Comparison of ENCODE assay signal across 20 cellular contexts in the genomic region with DNA sequence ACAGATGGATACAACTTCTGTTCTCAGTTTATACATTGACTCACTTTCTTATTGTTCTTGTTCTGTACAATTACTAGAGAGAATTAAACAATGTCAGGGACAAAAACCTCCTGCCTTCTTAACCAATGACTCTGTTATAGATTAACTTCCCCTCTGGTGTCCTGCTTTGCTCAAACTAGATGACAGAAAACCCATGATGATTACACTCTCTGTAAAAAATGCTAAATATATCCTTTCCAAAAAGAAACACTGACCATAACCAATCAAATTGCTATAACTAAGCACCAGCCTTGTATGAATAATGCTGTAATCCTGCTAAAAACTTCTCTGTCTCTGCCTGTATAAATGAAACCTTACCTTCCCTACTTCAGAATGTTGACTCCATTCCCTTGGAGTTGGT. TPM values are rescaled to one million over a fixed set of nuclear protein-coding genes. Genes with fewer than 3 reads are reported as not detected.
"Had no signal": no experiment of that assay in that cellular context is flagged by ENCODE, and none has a peak within 500 bp of the region (broad histone marks: within the 10 kb centered on the region; RNA-seq: fewer than 3 reads in every experiment).

No MANE protein-coding gene starts in this region.

- H3K36me3 Mint-ChIP-seq: mesothelial cell of epicardium had no signal

- H3K27me3 ChIP-seq: uterus had no signal

- H3K4me3 Mint-ChIP-seq: activated CD8-positive, alpha-beta T cell treated with anti-CD3 and anti-CD28 coated beads, Interleukin-2, amount 10 ng/mL, durations not matched to agents 7 days and 5 days; dendritic cell treated with granulocyte-macrophage colony-stimulating factor and Interleukin-4, amounts not matched to agents 40 ng/mL and 50 ng/mL, for 4 days; mesothelial cell of epicardium; neural crest cell; stimulated activated naive CD8-positive, alpha-beta T cell treated with anti-CD3 and anti-CD28 coated beads, Interleukin-15, amount 100 ng/mL, for 72 hours; T-helper 1 cell treated with Interleukin-12 subunit alpha and Interleukin-12 subunit beta and Interleukin-4 antibody, amounts not matched to agents 30 μg/mL and 1 μg/mL, for 36 hours had no signal

- H3K4me3 ChIP-seq: heart right ventricle, thoracic aorta, uterus had no signal

- H3K27me3 Mint-ChIP-seq: dendritic cell treated with granulocyte-macrophage colony-stimulating factor and Interleukin-4, amounts not matched to agents 40 ng/mL and 50 ng/mL, for 4 days; stimulated activated naive CD8-positive, alpha-beta T cell treated with anti-CD3 and anti-CD28 coated beads, Interleukin-15, amount 100 ng/mL, for 72 hours had no signal

- ATAC-seq: activated CD8-positive, alpha-beta T cell treated with anti-CD3 and anti-CD28 coated beads, Interleukin-2, amount 10 ng/mL, durations not matched to agents 7 days and 5 days; heart right ventricle; left ventricle myocardium superior; stimulated activated naive CD8-positive, alpha-beta T cell treated with anti-CD3 and anti-CD28 coated beads, Interleukin-15, amount 100 ng/mL, for 72 hours had no signal

- H3K4me1 ChIP-seq: parathyroid adenoma, uterus had no signal

- H3K9me3 ChIP-seq: heart right ventricle, thoracic aorta, uterus had no signal

- DNase-seq: activated CD4-positive, alpha-beta T cell treated with anti-CD3 and anti-CD28 coated beads for 48 hours; activated CD8-positive, alpha-beta memory T cell treated with anti-CD3 and anti-CD28 coated beads, Interleukin-2, amount 50 U/mL, for 48 hours; activated CD8-positive, alpha-beta T cell treated with anti-CD3 and anti-CD28 coated beads, Interleukin-2, amount 10 ng/mL, durations not matched to agents 7 days and 5 days; activated naive CD4-positive, alpha-beta T cell; central memory CD4-positive, alpha-beta T cell; heart right ventricle; islet precursor cell; left ventricle myocardium superior; retina; stimulated activated CD4-positive, alpha-beta T cell treated with anti-CD3 and anti-CD28 coated beads, Interleukin-4, amount 100 ng/mL, for 4 hours; stimulated activated naive CD8-positive, alpha-beta T cell treated with anti-CD3 and anti-CD28 coated beads, Interleukin-15, amount 100 ng/mL, for 72 hours; uterus had no signal

- H3K27ac ChIP-seq: heart right ventricle, parathyroid adenoma, thoracic aorta, uterus had no signal

- H3K36me3 ChIP-seq: heart right ventricle, thoracic aorta, uterus had no signal

- H3K27ac Mint-ChIP-seq: activated CD8-positive, alpha-beta T cell treated with anti-CD3 and anti-CD28 coated beads, Interleukin-2, amount 10 ng/mL, durations not matched to agents 7 days and 5 days; dendritic cell treated with granulocyte-macrophage colony-stimulating factor and Interleukin-4, amounts not matched to agents 40 ng/mL and 50 ng/mL, for 4 days; mesothelial cell of epicardium; stimulated activated naive CD8-positive, alpha-beta T cell treated with anti-CD3 and anti-CD28 coated beads, Interleukin-15, amount 100 ng/mL, for 72 hours; T-helper 1 cell treated with Interleukin-12 subunit alpha and Interleukin-12 subunit beta and Interleukin-4 antibody, amounts not matched to agents 30 μg/mL and 1 μg/mL, for 36 hours had no signal

- H3K4me1 Mint-ChIP-seq: mesothelial cell of epicardium; neural crest cell; stimulated activated naive CD8-positive, alpha-beta T cell treated with anti-CD3 and anti-CD28 coated beads, Interleukin-15, amount 100 ng/mL, for 72 hours had no signal

- H3K9me3 Mint-ChIP-seq: dendritic cell treated with granulocyte-macrophage colony-stimulating factor and Interleukin-4, amounts not matched to agents 40 ng/mL and 50 ng/mL, for 4 days; mesothelial cell of epicardium; neural crest cell; stimulated activated naive CD8-positive, alpha-beta T cell treated with anti-CD3 and anti-CD28 coated beads, Interleukin-15, amount 100 ng/mL, for 72 hours had no signal

- FAIRE-seq: frontal cortex had no signal

RNA-seq across cellular contexts. Expression of gene IL13RA2, which starts 29.8 kb away (rescaled TPM):
- total RNA-seq: activated CD8-positive, alpha-beta T cell treated with anti-CD3 and anti-CD28 coated beads, Interleukin-2, amount 10 ng/mL, durations not matched to agents 7 days and 5 days; left ventricle myocardium superior; myocyte; uterus had no signal
